ENCODE assay signal across 15 cellular contexts in the genomic region with DNA sequence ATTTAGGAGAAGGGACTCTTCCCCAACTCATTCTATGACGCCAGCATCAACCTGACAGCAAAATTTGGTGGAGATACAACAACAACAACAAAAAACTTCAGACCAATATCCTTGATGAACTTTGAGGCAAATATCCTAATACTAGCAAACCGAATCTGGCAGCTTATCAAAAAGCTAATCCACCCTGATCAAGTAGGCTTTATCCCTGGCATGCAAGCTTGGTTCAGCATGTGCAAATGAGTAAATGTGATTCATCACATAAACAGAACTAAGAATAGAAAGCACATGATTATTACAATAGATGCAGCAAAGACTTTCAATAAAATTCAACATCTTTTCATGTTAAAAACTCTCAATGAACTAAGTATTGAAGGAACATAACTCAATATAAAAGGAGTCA.
DNase-seq lines count a peak whose midpoint lies in the region; ATAC-seq and TF ChIP-seq lines count a peak whose summit lies in the region.
"Had no signal": no experiment of that assay in that cellular context is flagged by ENCODE, and none has a peak within 500 bp of the region (broad histone marks: within the 10 kb centered on the region; RNA-seq: fewer than 3 reads in every experiment).

No MANE protein-coding gene starts in this region.

- DNase-seq in LHCN-M2 (ENCODE audit: low read depth) (peak; percentile 2), astrocyte of the cerebellum (ENCODE audit: low read depth) (peak; percentile 68), fibroblast of villous mesenchyme (ENCODE audit: low read depth) (peak; percentile 0), smooth muscle cell (lab: John Stamatoyannopoulos, UW; ENCODE audit: unreplicated experiment) (no peak), pons (ENCODE audit: low spot score) (no peak), mucosa of gallbladder (ENCODE audit: low spot score) (no peak)
- DNase-seq: activated CD4-positive, alpha-beta memory T cell treated with anti-CD3 and anti-CD28 coated beads, Interleukin-2, amount 10 ng/mL, durations not matched to agents 7 days and 5 days; CD4-positive, alpha-beta T cell; glutamatergic neuron; NCI-H1436; NCI-H2227 treated with DMSO at 0.1 percent for 48 hours; SK-N-SH; spleen; stimulated activated naive CD8-positive, alpha-beta T cell treated with anti-CD3 and anti-CD28 coated beads, Interleukin-15, amount 100 ng/mL, for 72 hours had no signal

- no peaks in the 10 kb centered on the region for H3K4me1 ChIP-seq in smooth muscle cell (ENCODE audit: low read depth)
- H3K4me1 ChIP-seq: spleen had no signal

- ATAC-seq in GM19397 (IDR thresholded peaks at IDR 0.05; ENCODE audit: unreplicated experiment): no peak
- ATAC-seq: stimulated activated naive CD8-positive, alpha-beta T cell treated with anti-CD3 and anti-CD28 coated beads, Interleukin-15, amount 100 ng/mL, for 72 hours had no signal

- H3K4me3 ChIP-seq in astrocyte of the cerebellum (ENCODE audit: low read depth, low read length) (no peak overlapping the region), fibroblast of villous mesenchyme (ENCODE audit: low read depth, low read length) (no peak overlapping the region), smooth muscle cell (no peak overlapping the region)
- H3K4me3 ChIP-seq: spleen had no signal

- no peaks in the 10 kb centered on the region for H3K36me3 ChIP-seq in smooth muscle cell (ENCODE audit: low read depth)
- H3K36me3 ChIP-seq: spleen had no signal

- no peaks in the 10 kb centered on the region for H3K79me2 ChIP-seq in smooth muscle cell (ENCODE audit: low read depth)

- in situ Hi-C loops in astrocyte of the cerebellum (cut with HindIII; ENCODE audit: low sequenced_read_pairs): no loop called here

- H4K20me1 ChIP-seq in smooth muscle cell (ENCODE audit: low read depth): no peaks in the 10 kb centered on the region

- no peak overlapping the region for H2AFZ ChIP-seq in smooth muscle cell (ENCODE audit: low read depth)

- peak overlapping the region; percentile 22 for H3K9ac ChIP-seq in smooth muscle cell (ENCODE audit: low read depth)
- H3K9ac ChIP-seq: SK-N-SH had no signal

- TF ChIP-seq CTCF in astrocyte of the cerebellum (IDR thresholded peaks at IDR 0.05; ENCODE audit: low read depth, low read length, missing control alignments): no peak
- TF ChIP-seq CTCF in fibroblast of villous mesenchyme (IDR thresholded peaks at IDR 0.05; ENCODE audit: insufficient read depth, low read depth, low read length): no peak
- no peak for TF ChIP-seq CTCF in smooth muscle cell (IDR thresholded peaks at IDR 0.05; ENCODE audit: borderline replicate concordance, insufficient read depth, poor library complexity, severe bottlenecking)

- H3K27ac ChIP-seq in smooth muscle cell (ENCODE audit: low read depth): peak overlapping the region; percentile 74
- H3K27ac ChIP-seq: spleen had no signal

- no peaks in the 10 kb centered on the region for H3K27me3 ChIP-seq in smooth muscle cell (ENCODE audit: low read depth)
- H3K27me3 ChIP-seq: spleen had no signal

- WGBS in smooth muscle cell (ENCODE audit: low lambda C conversion rate): 43% methylated on average over 2 of the region's 2 CpGs

- no peaks in the 10 kb centered on the region for H3F3A ChIP-seq in smooth muscle cell (ENCODE audit: low read depth)

- peak overlapping the region; percentile 7 for H3K4me2 ChIP-seq in smooth muscle cell
- H3K4me2 ChIP-seq: SK-N-SH had no signal

- H3K9me3 ChIP-seq in smooth muscle cell (replicated peaks; ENCODE audit: low read depth): no peaks in the 10 kb centered on the region
- H3K9me3 ChIP-seq: SK-N-SH had no signal

Comparison
In these comparisons a context has a peak if more than half of its experiments do, and no peak if none do; other contexts are left out.
1. DNase-seq: peak in LHCN-M2 (single experiment), astrocyte of the cerebellum (single experiment) and fibroblast of villous mesenchyme (single experiment); none in smooth muscle cell (single experiment), pons (single experiment) and mucosa of gallbladder (single experiment).